ENCODE assay signal across 15 cellular contexts in genomic region chr19:11295665-11296245, GRCh38. TPM values are rescaled to one million over a fixed set of nuclear protein-coding genes. Genes with fewer than 3 reads are reported as not detected.
DNase-seq lines count a peak whose midpoint lies in the region; ATAC-seq and TF ChIP-seq lines count a peak whose summit lies in the region.
"Had no signal": no experiment of that assay in that cellular context is flagged by ENCODE, and none has a peak within 500 bp of the region (broad histone marks: within the 10 kb centered on the region; RNA-seq: fewer than 3 reads in every experiment).

Gene TSPAN16, plus strand, starts transcription at chr19:11296160. Its CDS starts 138 bp downstream, at chr19:11296298.

- peaks cover 8% of the 10 kb centered on the region for H3K4me1 ChIP-seq in ACC112 (ENCODE audit: control insufficient read depth, insufficient read depth, low read length, unreplicated experiment)

- H3K79me2 ChIP-seq in ACC112 (ENCODE audit: control insufficient read depth, insufficient read depth, low read length, unreplicated experiment) = no peaks in the 10 kb centered on the region

- TF ChIP-seq CTCF in GM12874 (IDR thresholded peaks at IDR 0.05; ENCODE audit: insufficient read depth, low read depth, low read length) (0 out of 2 replicates have a peak, but pooled peaks have one; percentile 2), mesothelial cell of epicardium (IDR thresholded peaks at IDR 0.05; ENCODE audit: unreplicated experiment) (no peak)

- no peaks in the 10 kb centered on the region for H3K27me3 ChIP-seq in ACC112 (ENCODE audit: insufficient read depth, low read length)

- H3K4me1 Mint-ChIP-seq in mesothelial cell of epicardium = peaks cover 9% of the 10 kb centered on the region

- H3K4me3 ChIP-seq in ACC112 (ENCODE audit: low read depth, low read length) = no peak within 1 kb of the TSS

- H3K4me3 Mint-ChIP-seq in mesothelial cell of epicardium = no peak within 1 kb of the TSS

- H3K27ac ChIP-seq in ACC112 (ENCODE audit: low read depth, low read length) = peak within 1 kb of the TSS; percentile 47; the same call in 1 of the 2 replicates
- peak within 1 kb of the TSS; percentile 13 for H3K27ac ChIP-seq in angular gyrus (ENCODE audit: low read depth, low read length)

- ATAC-seq in GM21737 (IDR thresholded peaks at IDR 0.05; ENCODE audit: unreplicated experiment) (no peak), HG02588 (IDR thresholded peaks at IDR 0.05; ENCODE audit: unreplicated experiment) (no peak)
- ATAC-seq: stimulated activated naive CD8-positive, alpha-beta T cell treated with anti-CD3 and anti-CD28 coated beads, Interleukin-15, Interleukin-2, amounts not matched to agents 100 U/mL and 50 U/mL, for 24 hours had no signal

- no peak within 1 kb of the TSS for H2AFZ ChIP-seq in ACC112 (ENCODE audit: low read length, unreplicated experiment)

- peak within 1 kb of the TSS; percentile 13 for H3K27ac Mint-ChIP-seq in mesothelial cell of epicardium

- peaks cover 10% of the 10 kb centered on the region for H3K27me3 Mint-ChIP-seq in mesothelial cell of epicardium (ENCODE audit: low read depth)

- no peak for TF ChIP-seq POLR2A in erythroblast (IDR thresholded peaks at IDR 0.05; ENCODE audit: low read length)

- H3K36me3 Mint-ChIP-seq in mesothelial cell of epicardium = no peaks in the 10 kb centered on the region

- DNase-seq in mesothelial cell of epicardium (ENCODE audit: low spot score in 2 of 2, unreplicated experiment in 2 of 2) (no peak), germinal center (ENCODE audit: low spot score) (no peak), erythroblast (lab: John Stamatoyannopoulos, UW) (no peak)
- DNase-seq: activated CD8-positive, alpha-beta memory T cell treated with anti-CD3 and anti-CD28 coated beads for 24 hours; activated naive CD4-positive, alpha-beta T cell; islet precursor cell; NCI-H510A treated with DMSO at 0.1 percent for 48 hours; stimulated activated naive CD8-positive, alpha-beta T cell treated with anti-CD3 and anti-CD28 coated beads, Interleukin-15, Interleukin-2, amounts not matched to agents 100 U/mL and 50 U/mL, for 24 hours had no signal

- no peaks in the 10 kb centered on the region for H3K36me3 ChIP-seq in ACC112 (ENCODE audit: insufficient read depth, low read length)

- peaks cover 4% of the 10 kb centered on the region for H3K9me3 Mint-ChIP-seq in mesothelial cell of epicardium

RNA-seq across cellular contexts. Expression of gene TSPAN16, which starts in this region (rescaled TPM):
- not detected in 3 replicates for total RNA-seq in mesothelial cell of epicardium
- total RNA-seq: G401, renal cortical epithelial cell had no signal
